In genomic region chr11:116930177-116930576, GRCh38 we compare ENCODE assay signal across 8 cellular contexts.
DNase-seq lines count a peak whose midpoint lies in the region; ATAC-seq and TF ChIP-seq lines count a peak whose summit lies in the region.

No MANE protein-coding gene starts in this region.

- H3K27ac Mint-ChIP-seq in T-helper 2 cell treated with Interferon-gamma antibody and Interleukin-4, amounts not matched to agents 5 μg/mL and 100 μg/mL, for 36 hours = peak overlapping the region; percentile 92
- peak overlapping the region; percentile 89 to 98 (median 96) for H3K27ac Mint-ChIP-seq in naive thymus-derived CD4-positive, alpha-beta T cell

- peak overlapping the region; percentile 53 for H3K4me3 ChIP-seq in coronary artery
- peak overlapping the region; percentile 41 for H3K4me3 ChIP-seq in naive thymus-derived CD4-positive, alpha-beta T cell (ENCODE audit: low read length)

- CTCF ChIA-PET in naive thymus-derived CD4-positive, alpha-beta T cell (lab: Charles Lee) = interaction anchor here (0.9 to 2.0 kb wide), 4 partner anchors 11 to 176 kb away, joined by 3 to 5 read pairs (median 4); no protein-coding TSS in a partner anchor

- peaks cover 12% of the 10 kb centered on the region for H3K9me3 Mint-ChIP-seq in T-helper 2 cell treated with Interferon-gamma antibody and Interleukin-4, amounts not matched to agents 5 μg/mL and 100 μg/mL, for 36 hours
- peaks cover 0 to 10% (median 0%) of the 10 kb centered on the region in 11 donors for H3K9me3 Mint-ChIP-seq in naive thymus-derived CD4-positive, alpha-beta T cell

- H3K4me1 Mint-ChIP-seq in T-helper 2 cell treated with Interferon-gamma antibody and Interleukin-4, amounts not matched to agents 5 μg/mL and 100 μg/mL, for 36 hours (ENCODE audit: low read depth) = peaks cover 71% of the 10 kb centered on the region
- H3K4me1 Mint-ChIP-seq in naive thymus-derived CD4-positive, alpha-beta T cell = peaks cover 52 to 91% (median 84%) of the 10 kb centered on the region in 7 donors

- H3K4me1 ChIP-seq in naive thymus-derived CD4-positive, alpha-beta T cell (ENCODE audit: control insufficient read depth in 2 of 2, insufficient read depth in 2 of 2, low read length in 2 of 2) = peaks cover 72 to 81% of the 10 kb centered on the region in 2 donors

- no peak for TF ChIP-seq CTCF in coronary artery (IDR thresholded peaks at IDR 0.05)

- peak overlapping the region; percentile 69 for H3K4me3 Mint-ChIP-seq in T-helper 2 cell treated with Interferon-gamma antibody and Interleukin-4, amounts not matched to agents 5 μg/mL and 100 μg/mL, for 36 hours
- peak overlapping the region; percentile 71 to 92 (median 83) for H3K4me3 Mint-ChIP-seq in naive thymus-derived CD4-positive, alpha-beta T cell

- ATAC-seq in naive thymus-derived CD4-positive, alpha-beta T cell = peak; percentile 52
- no peak for ATAC-seq in HG03469 (IDR thresholded peaks at IDR 0.05; ENCODE audit: unreplicated experiment)
- ATAC-seq in GM21529 (IDR thresholded peaks at IDR 0.05; ENCODE audit: unreplicated experiment) = no peak

- H3K9me3 ChIP-seq in naive thymus-derived CD4-positive, alpha-beta T cell (ENCODE audit: control insufficient read depth in 2 of 3, low read length in 3 of 3) = no peaks in the 10 kb centered on the region

- DNase-seq in GDM1 (lab: John Stamatoyannopoulos, UW) = peak; percentile 7
- DNase-seq in T-helper 2 cell treated with Interferon-gamma antibody and Interleukin-4, amounts not matched to agents 5 μg/mL and 100 μg/mL, for 36 hours (ENCODE audit: low spot score) = peak; percentile 30
- DNase-seq in coronary artery (ENCODE audit: low spot score) = no peak
- DNase-seq in naive thymus-derived CD4-positive, alpha-beta T cell = peak in 8 of 9 donors; percentile 28 to 57 (median 42)
- DNase-seq in OCI-M2 (lab: John Stamatoyannopoulos, UW; ENCODE audit: unreplicated experiment) = no peak
- no peak for DNase-seq in NCI-H2196 (lab: John Stamatoyannopoulos, UW; ENCODE audit: unreplicated experiment)

- H3K36me3 Mint-ChIP-seq in T-helper 2 cell treated with Interferon-gamma antibody and Interleukin-4, amounts not matched to agents 5 μg/mL and 100 μg/mL, for 36 hours (ENCODE audit: low read depth) = peaks cover 17% of the 10 kb centered on the region
- H3K36me3 Mint-ChIP-seq in naive thymus-derived CD4-positive, alpha-beta T cell = peaks cover under 1 to 21% (median 12%) of the 10 kb centered on the region in 5 donors

- no peaks in the 10 kb centered on the region for H3K36me3 ChIP-seq in naive thymus-derived CD4-positive, alpha-beta T cell (ENCODE audit: control insufficient read depth in 2 of 3, insufficient read depth in 3 of 3, low read length in 3 of 3)

- POLR2A ChIA-PET in naive thymus-derived CD4-positive, alpha-beta T cell (lab: Charles Lee) = interaction anchor here (0.6 to 4.5 kb wide), 9 partner anchors 12 to 300 kb away, joined by 3 to 40 read pairs (median 3); partner anchors contain the start of gene SIK3

- H3K27me3 ChIP-seq in naive thymus-derived CD4-positive, alpha-beta T cell (ENCODE audit: control insufficient read depth in 2 of 2, insufficient read depth in 2 of 2, low read length in 2 of 2) = no peaks in the 10 kb centered on the region

- H3K27me3 Mint-ChIP-seq in T-helper 2 cell treated with Interferon-gamma antibody and Interleukin-4, amounts not matched to agents 5 μg/mL and 100 μg/mL, for 36 hours (ENCODE audit: low read depth) = no peaks in the 10 kb centered on the region
- H3K27me3 Mint-ChIP-seq in naive thymus-derived CD4-positive, alpha-beta T cell = no peaks in the 10 kb centered on the region

- H3K27ac ChIP-seq in coronary artery = peak overlapping the region in 1 of 2 donors; percentile 59
- H3K27ac ChIP-seq in naive thymus-derived CD4-positive, alpha-beta T cell (ENCODE audit: low read depth, low read length) = peak overlapping the region; percentile 81

- intact Hi-C loops in naive thymus-derived CD4-positive, alpha-beta T cell (cut with micrococcal nuclease) = loop anchor here (2.0 to 10.0 kb wide), 7 partner anchors 45 to 249 kb away; partner anchors contain the start of genes BUD13 (in 1 of the 2), SIDT2 (in 1 of the 2) and ZPR1 (in 1 of the 2)

Comparison
In these comparisons a context has a peak if more than half of its experiments do, and no peak if none do; other contexts are left out.
1. DNase-seq: peak in GDM1 (single experiment), T-helper 2 cell treated with Interferon-gamma antibody and Interleukin-4, amounts not matched to agents 5 μg/mL and 100 μg/mL, for 36 hours (single experiment) and naive thymus-derived CD4-positive, alpha-beta T cell (8 of 9); none in coronary artery (single experiment), OCI-M2 (single experiment) and NCI-H2196 (single experiment).